In genomic region chr12:67705394-67706370, GRCh38 we compare ENCODE assay signal across 11 cellular contexts. TPM values are rescaled to one million over a fixed set of nuclear protein-coding genes. Genes with fewer than 3 reads are reported as not detected.
A peak's percentile ranks its signal among the peaks of the same experiment; 100 is the strongest.
DNase-seq lines count a peak whose midpoint lies in the region; FAIRE-seq and TF ChIP-seq lines count a peak whose summit lies in the region.
"Had no signal": no experiment of that assay in that cellular context is flagged by ENCODE, and none has a peak within 500 bp of the region (broad histone marks: within the 10 kb centered on the region; RNA-seq: fewer than 3 reads in every experiment).

No MANE protein-coding gene starts in this region.

- no peak for FAIRE-seq in D721Med (lab: Jason Lieb, UNC)

- peak overlapping the region; percentile 66 for H3K4me2 ChIP-seq in skeletal muscle satellite cell (ENCODE audit: low read length)

- peak overlapping the region; percentile 42 for H3K9ac ChIP-seq in skeletal muscle satellite cell (ENCODE audit: low read depth, low read length)

- no peak for TF ChIP-seq CTCF in D721Med (IDR thresholded peaks at IDR 0.05; ENCODE audit: insufficient read depth, missing control alignments)

- no peaks in the 10 kb centered on the region for H3K36me3 ChIP-seq in skeletal muscle satellite cell (ENCODE audit: insufficient read depth, low read length)
- H3K36me3 ChIP-seq: upper lobe of left lung had no signal

- no peaks in the 10 kb centered on the region for H3K9me3 ChIP-seq in skeletal muscle satellite cell (replicated peaks; ENCODE audit: low read length)
- H3K9me3 ChIP-seq: upper lobe of left lung had no signal

- no peaks in the 10 kb centered on the region for H3K27me3 ChIP-seq in skeletal muscle satellite cell (ENCODE audit: control insufficient read depth, insufficient read depth, low read length)
- H3K27me3 ChIP-seq: upper lobe of left lung had no signal

- H3K4me3 ChIP-seq in skeletal muscle satellite cell (ENCODE audit: low read length) = peak overlapping the region; percentile 26
- H3K4me3 ChIP-seq: upper lobe of left lung had no signal

- peaks cover 38% of the 10 kb centered on the region for H3K4me1 ChIP-seq in skeletal muscle satellite cell (ENCODE audit: control insufficient read depth, insufficient read depth, low read length)

- DNase-seq in GM04504 (ENCODE audit: low read depth) (peak; percentile 50), RPMI7951 (ENCODE audit: low read depth) (peak; percentile 94), fibroblast of the conjunctiva (ENCODE audit: low read depth) (peak; percentile 31), D721Med (ENCODE audit: insufficient read length, low spot score) (no peak)
- DNase-seq in NK-92 treated with Interleukin-12 subunit alpha and Interleukin-12 subunit beta, amount 100 ng/mL, for 24 hours (lab: John Stamatoyannopoulos, UW) = no peak
- DNase-seq in activated CD4-positive, alpha-beta T cell treated with anti-CD3 and anti-CD28 coated beads for 48 hours = no peak
- DNase-seq: anterior cingulate cortex, GF-D8, MM.1S, upper lobe of left lung had no signal

RNA-seq across cellular contexts. Expression of gene DYRK2, which starts 57.1 kb away (rescaled TPM):
- total RNA-seq in RPMI7951 (2014; rRNA removed; shearing (Covaris generic)) = 24.1 and 24.5 TPM in 2 replicates
- 11.2 and 14.6 TPM in 2 replicates for total RNA-seq in skeletal muscle satellite cell (2012; rRNA removed)

Comparison
In these comparisons a context has a peak if more than half of its experiments do, and no peak if none do; other contexts are left out.
1. DNase-seq: peak in GM04504 (single experiment), RPMI7951 (single experiment) and fibroblast of the conjunctiva (single experiment); none in NK-92 treated with Interleukin-12 subunit alpha and Interleukin-12 subunit beta, amount 100 ng/mL, for 24 hours (single experiment), activated CD4-positive, alpha-beta T cell treated with anti-CD3 and anti-CD28 coated beads for 48 hours (single experiment) and D721Med (single experiment).